Comparison of ENCODE assay signal across 19 cellular contexts in genomic region chr5:178108966-178109365, GRCh38. TPM values are rescaled to one million over a fixed set of nuclear protein-coding genes. Genes with fewer than 3 reads are reported as not detected.
DNase-seq lines count a peak whose midpoint lies in the region; ATAC-seq, FAIRE-seq and TF ChIP-seq lines count a peak whose summit lies in the region.
"Had no signal": no experiment of that assay in that cellular context is flagged by ENCODE, and none has a peak within 500 bp of the region (broad histone marks: within the 10 kb centered on the region; RNA-seq: fewer than 3 reads in every experiment).

No MANE protein-coding gene starts in this region.

- DNase-seq in right cardiac atrium: peak in 2 of 3 donors; percentile 43 to 68
- no peak for DNase-seq in Right ventricle myocardium inferior (ENCODE audit: missing footprints)
- peak; percentile 85 for DNase-seq in RPMI8226
- no peak for DNase-seq in keratinocyte (ENCODE audit: low read depth, low spot score)
- no peak for DNase-seq in GDM1 (lab: John Stamatoyannopoulos, UW)
- DNase-seq: activated CD4-positive, alpha-beta T cell treated with anti-CD3 and anti-CD28 coated beads for 1 hour; C1 segment of cervical spinal cord; glutamatergic neuron; naive thymus-derived CD8-positive, alpha-beta T cell; NCI-H2029 treated with DMSO at 0.1 percent for 48 hours; NCI-H510A; OCI-M1; stimulated activated CD4-positive, alpha-beta T cell treated with anti-CD3 and anti-CD28 coated beads, Interleukin-12 subunit alpha, Interleukin-12 subunit beta, amount 100 ng/mL, for 4 hours; testis had no signal

- no peaks in the 10 kb centered on the region for H3K9me1 ChIP-seq in keratinocyte (ENCODE audit: control insufficient read depth, extremely low read depth, insufficient read depth, low read length)

- no peaks in the 10 kb centered on the region for H3K36me3 ChIP-seq in keratinocyte (ENCODE audit: control insufficient read depth in 2 of 2, extremely low read depth in 1 of 2, insufficient read depth in 2 of 2, low read length in 2 of 2)
- H3K36me3 ChIP-seq: esophagus muscularis mucosa had no signal

- no peak overlapping the region for H3K27ac ChIP-seq in right cardiac atrium (ENCODE audit: low read length)
- no peak overlapping the region for H3K27ac ChIP-seq in keratinocyte (ENCODE audit: control insufficient read depth, insufficient read depth, low read length)
- H3K27ac ChIP-seq: esophagus muscularis mucosa, testis had no signal

- H2AFZ ChIP-seq in keratinocyte (ENCODE audit: control insufficient read depth, low read length): peak overlapping the region; percentile 0

- peak in 1 of 2 donors; percentile 25 for ATAC-seq in right cardiac atrium
- ATAC-seq in Right ventricle myocardium inferior: no peak
- ATAC-seq in HG03039 (IDR thresholded peaks at IDR 0.05; ENCODE audit: unreplicated experiment): no peak
- no peak for ATAC-seq in GM18909 (IDR thresholded peaks at IDR 0.05; ENCODE audit: poor library complexity, unreplicated experiment)
- no peak for ATAC-seq in GM21528 (IDR thresholded peaks at IDR 0.05; ENCODE audit: low FRiP score, unreplicated experiment)
- ATAC-seq: naive thymus-derived CD8-positive, alpha-beta T cell had no signal

- H3K9me3 ChIP-seq in right cardiac atrium (ENCODE audit: control insufficient read depth, low read length) (no peaks in the 10 kb centered on the region), keratinocyte (ENCODE audit: control insufficient read depth, low read depth, low read length) (no peaks in the 10 kb centered on the region)
- H3K9me3 ChIP-seq: esophagus muscularis mucosa, testis had no signal

- H3K9ac ChIP-seq in keratinocyte (ENCODE audit: control insufficient read depth, extremely low read depth, insufficient read depth, low read length): no peak overlapping the region

- no peak for TF ChIP-seq CTCF in keratinocyte (optimal IDR thresholded peaks at IDR 0.05 in 1 of 3, IDR thresholded peaks at IDR 0.05 in 1 of 3, conservative IDR thresholded peaks at IDR 0.05 in 1 of 3; ENCODE audit: extremely low read depth in 1 of 3, insufficient read depth in 2 of 3, low read length in 3 of 3)

- no peak overlapping the region for H3K4me3 ChIP-seq in right cardiac atrium (ENCODE audit: low read length)
- no peak overlapping the region for H3K4me3 ChIP-seq in keratinocyte (ENCODE audit: control insufficient read depth in 2 of 3, extremely low read depth in 1 of 3, insufficient read depth in 2 of 3, low read depth in 1 of 3, low read length in 3 of 3)
- H3K4me3 ChIP-seq: esophagus muscularis mucosa, testis had no signal

- dilution Hi-C loops in keratinocyte (cut with MboI; ENCODE audit: extremely low pct_ligation_motif_present, low sequenced_read_pairs): no loop called here

- intact Hi-C loops in right cardiac atrium (cut with DNase I): no loop called here
- intact Hi-C loops in Right ventricle myocardium inferior (cut with DNase I): no loop called here

- peak overlapping the region; percentile 11 for H3K4me2 ChIP-seq in keratinocyte (ENCODE audit: control insufficient read depth, extremely low read depth, insufficient read depth, low read depth, low read length)

- no peak for FAIRE-seq in keratinocyte (lab: Jason Lieb, UNC)
- FAIRE-seq: A204.1 had no signal

- H4K20me1 ChIP-seq in keratinocyte (ENCODE audit: control insufficient read depth, extremely low read depth, insufficient read depth, low read length): no peaks in the 10 kb centered on the region

- H3K4me1 ChIP-seq in right cardiac atrium (ENCODE audit: control insufficient read depth, insufficient read depth, low read length) (no peaks in the 10 kb centered on the region), keratinocyte (ENCODE audit: control insufficient read depth, extremely low read depth, insufficient read depth, low read length) (peaks cover 22% of the 10 kb centered on the region)

- H3K79me2 ChIP-seq in keratinocyte (ENCODE audit: control insufficient read depth, insufficient read depth, low read length): no peaks in the 10 kb centered on the region

- H3K27me3 ChIP-seq in right cardiac atrium (ENCODE audit: control insufficient read depth, insufficient read depth) (no peaks in the 10 kb centered on the region), keratinocyte (ENCODE audit: control insufficient read depth, extremely low read depth, insufficient read depth, low read length) (no peaks in the 10 kb centered on the region)
- H3K27me3 ChIP-seq: testis had no signal

RNA-seq across cellular contexts. Expression of gene N4BP3, which starts 4.4 kb away (rescaled TPM):
- total RNA-seq in right cardiac atrium (under 1 TPM; 0.15 to 0.54 (median 0.32) TPM), Right ventricle myocardium inferior (2.9 TPM)
- polyA plus RNA-seq in right cardiac atrium (0.79 TPM), keratinocyte (1.0 to 1.9 TPM (median 1.3 TPM) in 3 replicates)
- 0.99 TPM for polyA plus RNA-seq in keratinocyte (2011; ENCODE audit: low read depth)
- polyA plus RNA-seq in keratinocyte (2011; cell fraction: cytosol; rRNA removed): 0.77 and 1.4 TPM in 2 replicates
- polyA plus RNA-seq in keratinocyte (2011; cell fraction: nucleus; rRNA removed): 2.6 and 3.3 TPM in 2 replicates
- polyA plus RNA-seq in keratinocyte (2012; ENCODE audit: low replicate concordance): 1.9 TPM in 2 replicates
- polyA minus RNA-seq in keratinocyte: 1.1 to 2.8 TPM (median 1.4 TPM) in 3 replicates
- 3.6 TPM for polyA minus RNA-seq in keratinocyte (2011; cell fraction: cytosol; rRNA and poly(A)+ RNA removed)
- polyA minus RNA-seq in keratinocyte (2011; cell fraction: nucleus; rRNA and poly(A)+ RNA removed): 2.0 and 2.2 TPM in 2 replicates

RNA-seq across cellular contexts. Expression of gene RMND5B, which starts 21.8 kb away (rescaled TPM):
- total RNA-seq in right cardiac atrium (10 to 100 TPM; 32.2 to 41.7 (median 34.2) TPM), Right ventricle myocardium inferior (35.2 TPM)
- polyA plus RNA-seq in right cardiac atrium (33.5 TPM), keratinocyte (15.5 to 20.2 TPM (median 15.8 TPM) in 3 replicates)
- 22.2 TPM for polyA plus RNA-seq in keratinocyte (2011; ENCODE audit: low read depth)
- 12.3 and 16.5 TPM in 2 replicates for polyA plus RNA-seq in keratinocyte (2011; cell fraction: cytosol; rRNA removed)
- polyA plus RNA-seq in keratinocyte (2011; cell fraction: nucleus; rRNA removed): 24.9 and 27.3 TPM in 2 replicates
- polyA plus RNA-seq in keratinocyte (2012; ENCODE audit: low replicate concordance): 13.7 and 27.7 TPM in 2 replicates
- polyA minus RNA-seq in keratinocyte: 14.9 to 21.6 TPM (median 17.6 TPM) in 3 replicates
- 10.0 TPM for polyA minus RNA-seq in keratinocyte (2011; cell fraction: cytosol; rRNA and poly(A)+ RNA removed)
- polyA minus RNA-seq in keratinocyte (2011; cell fraction: nucleus; rRNA and poly(A)+ RNA removed): 9.2 and 11.3 TPM in 2 replicates

RNA-seq across cellular contexts. Expression of gene NHP2, which starts 44.7 kb away (rescaled TPM):
- total RNA-seq in right cardiac atrium (10 to 100 TPM; 62.3 to 88.4 (median 84.7) TPM), Right ventricle myocardium inferior (79.8 TPM)
- polyA plus RNA-seq in right cardiac atrium (123 TPM), keratinocyte (144 to 186 TPM (median 175 TPM) in 3 replicates)
- 55.0 TPM for polyA plus RNA-seq in keratinocyte (2011; ENCODE audit: low read depth)
- 161 and 229 TPM in 2 replicates for polyA plus RNA-seq in keratinocyte (2011; cell fraction: cytosol; rRNA removed)
- 73.0 and 74.2 TPM in 2 replicates for polyA plus RNA-seq in keratinocyte (2011; cell fraction: nucleus; rRNA removed)
- 154 and 229 TPM in 2 replicates for polyA plus RNA-seq in keratinocyte (2012; ENCODE audit: low replicate concordance)
- 63.5 to 87.2 TPM (median 78.0 TPM) in 3 replicates for polyA minus RNA-seq in keratinocyte
- 167 TPM for polyA minus RNA-seq in keratinocyte (2011; cell fraction: cytosol; rRNA and poly(A)+ RNA removed)
- 22.8 and 23.2 TPM in 2 replicates for polyA minus RNA-seq in keratinocyte (2011; cell fraction: nucleus; rRNA and poly(A)+ RNA removed)

Comparison
In these comparisons a context has a peak if more than half of its experiments do, and no peak if none do; other contexts are left out.
1. DNase-seq: peak in right cardiac atrium (2 of 3) and RPMI8226 (single experiment); none in Right ventricle myocardium inferior (single experiment), keratinocyte (single experiment) and GDM1 (single experiment).